ENCODE assay signal across 9 cellular contexts in genomic region chr16:50209548-50210265, GRCh38. TPM values are rescaled to one million over a fixed set of nuclear protein-coding genes. Genes with fewer than 3 reads are reported as not detected.
DNase-seq lines count a peak whose midpoint lies in the region; ATAC-seq and TF ChIP-seq lines count a peak whose summit lies in the region.
"Had no signal": no experiment of that assay in that cellular context is flagged by ENCODE, and none has a peak within 500 bp of the region (broad histone marks: within the 10 kb centered on the region; RNA-seq: fewer than 3 reads in every experiment).

No MANE protein-coding gene starts in this region.

- peak overlapping the region; percentile 69 for H3K27ac Mint-ChIP-seq in Caco-2 (ENCODE audit: unreplicated experiment)
- peak overlapping the region; percentile 71 for H3K27ac Mint-ChIP-seq in dendritic cell treated with granulocyte-macrophage colony-stimulating factor and Interleukin-4, amounts not matched to agents 40 ng/mL and 50 ng/mL, for 4 days

- peaks cover 15% of the 10 kb centered on the region for H4K20me1 ChIP-seq in osteoblast (ENCODE audit: insufficient read depth, low read length)

- intact Hi-C loops in Caco-2 (cut with micrococcal nuclease; ENCODE audit: unreplicated experiment) = loop anchor here (1.0 to 5.0 kb wide), 6 partner anchors 25 to 597 kb away; partner anchors contain the start of gene CNEP1R1
- intact Hi-C loops in dendritic cell treated with granulocyte-macrophage colony-stimulating factor and Interleukin-4, amounts not matched to agents 40 ng/mL and 50 ng/mL, for 4 days (cut with micrococcal nuclease) = loop anchor here (5.0 kb wide), 1 partner anchor 458 kb away; no protein-coding TSS in a partner anchor

- H3K27me3 ChIP-seq in Caco-2 (replicated peaks; ENCODE audit: control insufficient read depth, insufficient read depth, low read length) = no peaks in the 10 kb centered on the region
- H3K27me3 ChIP-seq in osteoblast (ENCODE audit: insufficient read depth, low read length) = no peaks in the 10 kb centered on the region

- H3K36me3 ChIP-seq in Caco-2 (ENCODE audit: control insufficient read depth, insufficient read depth, low read length) = peaks cover 3% of the 10 kb centered on the region
- H3K36me3 ChIP-seq in osteoblast (ENCODE audit: insufficient read depth, low read length) = peaks cover 5% of the 10 kb centered on the region

- DNase-seq in Caco-2 (peak in 1 of 2 experiments; percentile 22), MV-4-11 (lab: John Stamatoyannopoulos, UW) (peak; percentile 81), osteoblast (ENCODE audit: insufficient read length, low spot score, missing footprints) (peak; percentile 25), NCI-H2171 (lab: John Stamatoyannopoulos, UW) (no peak), middle frontal gyrus (ENCODE audit: extremely low spot score, low spot score) (no peak)

- no peaks in the 10 kb centered on the region for H3K27me3 Mint-ChIP-seq in Caco-2 (ENCODE audit: insufficient read depth, unreplicated experiment)
- no peaks in the 10 kb centered on the region for H3K27me3 Mint-ChIP-seq in dendritic cell treated with granulocyte-macrophage colony-stimulating factor and Interleukin-4, amounts not matched to agents 40 ng/mL and 50 ng/mL, for 4 days

- POLR2A ChIA-PET in Caco-2 (lab: Charles Lee) = no interaction called here

- BruUV-seq in Caco-2 (replicated peaks; lab: Mats Ljungman, UMichigan) = no TSS peak

- TF ChIP-seq CTCF in Caco-2 (IDR thresholded peaks at IDR 0.05; ENCODE audit: insufficient read depth in 1 of 2, low read depth in 1 of 2, low read length in 1 of 2, severe bottlenecking in 1 of 2, unreplicated experiment in 1 of 2) = no peak
- no peak for TF ChIP-seq CTCF in osteoblast (IDR thresholded peaks at IDR 0.05; ENCODE audit: extremely low read depth, low read depth, low read length)

- H3K9me3 ChIP-seq in Caco-2 = no peaks in the 10 kb centered on the region
- H3K9me3 ChIP-seq in osteoblast (ENCODE audit: low read depth, low read length) = no peaks in the 10 kb centered on the region

- H3K4me1 ChIP-seq in Caco-2 (peaks cover 31% of the 10 kb centered on the region), osteoblast (ENCODE audit: insufficient read depth, low read length) (peaks cover 30% of the 10 kb centered on the region)

- H3K36me3 Mint-ChIP-seq in Caco-2 (ENCODE audit: insufficient read depth, unreplicated experiment) = peaks cover 28% of the 10 kb centered on the region
- H3K36me3 Mint-ChIP-seq in dendritic cell treated with granulocyte-macrophage colony-stimulating factor and Interleukin-4, amounts not matched to agents 40 ng/mL and 50 ng/mL, for 4 days (ENCODE audit: low read depth) = peaks cover 31% of the 10 kb centered on the region

- H3K9me3 Mint-ChIP-seq in Caco-2 (ENCODE audit: unreplicated experiment) = no peaks in the 10 kb centered on the region
- no peaks in the 10 kb centered on the region for H3K9me3 Mint-ChIP-seq in dendritic cell treated with granulocyte-macrophage colony-stimulating factor and Interleukin-4, amounts not matched to agents 40 ng/mL and 50 ng/mL, for 4 days

- no peak overlapping the region for H3K4me3 Mint-ChIP-seq in Caco-2 (ENCODE audit: unreplicated experiment)
- no peak overlapping the region for H3K4me3 Mint-ChIP-seq in dendritic cell treated with granulocyte-macrophage colony-stimulating factor and Interleukin-4, amounts not matched to agents 40 ng/mL and 50 ng/mL, for 4 days

- H3K4me2 ChIP-seq in osteoblast (ENCODE audit: insufficient read depth, low read length) = no peak overlapping the region

- no peak for ATAC-seq in GM21825 (IDR thresholded peaks at IDR 0.05; ENCODE audit: unreplicated experiment)
- ATAC-seq in GM21528 (IDR thresholded peaks at IDR 0.05; ENCODE audit: low FRiP score, unreplicated experiment) = no peak

- H3K27ac ChIP-seq in osteoblast (ENCODE audit: low read depth, low read length) = peak overlapping the region; percentile 57

- CTCF ChIA-PET in Caco-2 (lab: Charles Lee) = interaction anchor here (0.6 to 3.5 kb wide), 30 partner anchors 9 to 352 kb away, joined by 3 to 125 read pairs (median 4); partner anchors contain the start of genes CNEP1R1 and HEATR3

- peaks cover 25% of the 10 kb centered on the region for H3K4me1 Mint-ChIP-seq in Caco-2 (ENCODE audit: low read depth, unreplicated experiment)
- peaks cover 35% of the 10 kb centered on the region for H3K4me1 Mint-ChIP-seq in dendritic cell treated with granulocyte-macrophage colony-stimulating factor and Interleukin-4, amounts not matched to agents 40 ng/mL and 50 ng/mL, for 4 days (ENCODE audit: low read depth)

- no peak overlapping the region for H3K4me3 ChIP-seq in Caco-2 (ENCODE audit: low read depth, low read length)
- H3K4me3 ChIP-seq in osteoblast (ENCODE audit: insufficient read depth, low read length) = no peak overlapping the region
- H3K4me3 ChIP-seq: skin epidermis had no signal

- peaks cover 45% of the 10 kb centered on the region for H3K79me2 ChIP-seq in osteoblast (ENCODE audit: insufficient read depth, low read length)

- no peak overlapping the region for H2AFZ ChIP-seq in osteoblast (ENCODE audit: low read length)

RNA-seq across cellular contexts. Expression of gene TENT4B, which starts 56.6 kb away (rescaled TPM):
- total RNA-seq in Caco-2 (2022) = 28.6 and 29.3 TPM in 2 replicates
- total RNA-seq in osteoblast = 8.5 and 10.1 TPM in 2 replicates

RNA-seq across cellular contexts. Expression of gene ADCY7, which starts 56.6 kb away (rescaled TPM):
- total RNA-seq in Caco-2 (2022) = 51.3 and 54.2 TPM in 2 replicates
- 49.5 and 51.0 TPM in 2 replicates for total RNA-seq in osteoblast

Comparison
In these comparisons a context has a peak if more than half of its experiments do, and no peak if none do; other contexts are left out.
1. DNase-seq: peak in MV-4-11 (single experiment) and osteoblast (single experiment); none in NCI-H2171 (single experiment) and middle frontal gyrus (single experiment).